ENCODE assay signal across 8 cellular contexts in genomic region chr12:96237465-96238077, GRCh38. TPM values are rescaled to one million over a fixed set of nuclear protein-coding genes. Genes with fewer than 3 reads are reported as not detected.
DNase-seq lines count a peak whose midpoint lies in the region; ATAC-seq, FAIRE-seq and TF ChIP-seq lines count a peak whose summit lies in the region.

No MANE protein-coding gene starts in this region.

- ATAC-seq in lower lobe of right lung (peak; percentile 13 to 25), GM21526 (IDR thresholded peaks at IDR 0.05; ENCODE audit: low FRiP score, unreplicated experiment) (no peak), HG03025 (IDR thresholded peaks at IDR 0.05; ENCODE audit: low FRiP score, unreplicated experiment) (no peak)

- H3K4me3 ChIP-seq in astrocyte (ENCODE audit: insufficient read depth, low read depth, low read length) (peak overlapping the region; percentile 22), lower lobe of right lung (no peak overlapping the region)

- H3K4me2 ChIP-seq in astrocyte (ENCODE audit: low read length): peak overlapping the region; percentile 73

- peaks cover 13% of the 10 kb centered on the region for H3K36me3 Mint-ChIP-seq in astrocyte (ENCODE audit: low read depth, unreplicated experiment)

- H3K4me1 ChIP-seq in astrocyte (ENCODE audit: insufficient read depth, low read length) (peaks cover 65% of the 10 kb centered on the region), lower lobe of right lung (peaks cover 89% of the 10 kb centered on the region)

- TF ChIP-seq CTCF in astrocyte (IDR thresholded peaks at IDR 0.05; ENCODE audit: insufficient read depth, low read depth, low read length) (no peak), lower lobe of right lung (IDR thresholded peaks at IDR 0.05) (no peak)

- no peaks in the 10 kb centered on the region for H3K27me3 ChIP-seq in astrocyte (ENCODE audit: insufficient read depth, low read length)
- no peaks in the 10 kb centered on the region for H3K27me3 ChIP-seq in lower lobe of right lung (ENCODE audit: low read depth)

- H3K4me3 Mint-ChIP-seq in astrocyte (ENCODE audit: unreplicated experiment): peak overlapping the region; percentile 15

- H3K9me3 ChIP-seq in astrocyte (ENCODE audit: insufficient read depth, low read depth, low read length): no peaks in the 10 kb centered on the region
- no peaks in the 10 kb centered on the region for H3K9me3 ChIP-seq in lower lobe of right lung

- intact Hi-C loops in lower lobe of right lung (cut with DNase I): no loop called here

- peak overlapping the region; percentile 80 for H3K27ac ChIP-seq in astrocyte (ENCODE audit: low read depth, low read length)
- peak overlapping the region; percentile 63 for H3K27ac ChIP-seq in lower lobe of right lung

- no peaks in the 10 kb centered on the region for H3K36me3 ChIP-seq in astrocyte (ENCODE audit: insufficient read depth, low read length)
- H3K36me3 ChIP-seq in lower lobe of right lung: no peaks in the 10 kb centered on the region

- peak overlapping the region; percentile 98 for H3K27ac Mint-ChIP-seq in astrocyte (ENCODE audit: unreplicated experiment)

- no peaks in the 10 kb centered on the region for H3K9me3 Mint-ChIP-seq in astrocyte (ENCODE audit: unreplicated experiment)

- peaks cover 96% of the 10 kb centered on the region for H4K20me1 ChIP-seq in astrocyte (ENCODE audit: insufficient read depth, low read length)

- DNase-seq in H4 (ENCODE audit: low spot score) (peak; percentile 92), T-helper 1 cell (peak in 4 of 5 donors; percentile 30 to 62 (median 44)), astrocyte (ENCODE audit: low read depth) (peak; percentile 99), lower lobe of right lung (no peak), globus pallidus (ENCODE audit: low spot score) (no peak)
- DNase-seq in stimulated activated CD8-positive, alpha-beta memory T cell treated with anti-CD3 and anti-CD28 coated beads, Interleukin-4, amount 100 ng/mL, for 48 hours: peak; percentile 72

- H3K27me3 Mint-ChIP-seq in astrocyte (ENCODE audit: low read depth, unreplicated experiment): no peaks in the 10 kb centered on the region

- no peak overlapping the region for H2AFZ ChIP-seq in astrocyte (ENCODE audit: low read depth, low read length)

- peaks cover 53% of the 10 kb centered on the region for H3K4me1 Mint-ChIP-seq in astrocyte (ENCODE audit: low read depth, unreplicated experiment)

- peak; percentile 96 for FAIRE-seq in astrocyte (lab: Jason Lieb, UNC)

- peaks cover 90% of the 10 kb centered on the region for H3K79me2 ChIP-seq in astrocyte (ENCODE audit: insufficient read depth, low read length)

- peak overlapping the region; percentile 64 for H3K9ac ChIP-seq in astrocyte (ENCODE audit: low read length)

RNA-seq across cellular contexts. Expression of gene ELK3, which starts 43.4 kb away (rescaled TPM):
- 15.1 and 17.8 TPM in 2 replicates for total RNA-seq in H4 (2014; rRNA removed; shearing (Covaris generic))
- total RNA-seq in astrocyte (54.8 and 62.7 TPM in 2 replicates), lower lobe of right lung (29.1 TPM)

Comparison
In these comparisons a context has a peak if more than half of its experiments do, and no peak if none do; other contexts are left out.
1. DNase-seq: peak in H4 (single experiment), T-helper 1 cell (4 of 5), astrocyte (single experiment) and stimulated activated CD8-positive, alpha-beta memory T cell treated with anti-CD3 and anti-CD28 coated beads, Interleukin-4, amount 100 ng/mL, for 48 hours (single experiment); none in lower lobe of right lung (single experiment) and globus pallidus (single experiment).
2. ATAC-seq: peak in lower lobe of right lung (2 of 2); none in GM21526 (single experiment) and HG03025 (single experiment).